Comparison of ENCODE assay signal across 15 cellular contexts in genomic region chr5:58999804-59000595, GRCh38.
DNase-seq lines count a peak whose midpoint lies in the region.
"Had no signal": no experiment of that assay in that cellular context is flagged by ENCODE, and none has a peak within 500 bp of the region (broad histone marks: within the 10 kb centered on the region; RNA-seq: fewer than 3 reads in every experiment).

No MANE protein-coding gene starts in this region.

- H3K27me3 Mint-ChIP-seq in CD4-positive, alpha-beta memory T cell = no peaks in the 10 kb centered on the region
- H3K27me3 Mint-ChIP-seq: naive B cell had no signal

- POLR2A ChIA-PET in CD4-positive, alpha-beta memory T cell (lab: Charles Lee; ENCODE audit: partially characterized antibody) = no interaction called here

- peaks cover 3 to 22% of the 10 kb centered on the region in 2 donors for H3K36me3 Mint-ChIP-seq in CD4-positive, alpha-beta memory T cell

- H2AFZ ChIP-seq in neuron (ENCODE audit: low read depth, low read length) = no peak overlapping the region

- peak overlapping the region; percentile 40; the same call in 1 of the 2 replicates for H3K9ac ChIP-seq in ES-I3 (ENCODE audit: low read depth, low read length)

- intact Hi-C loops in CD4-positive, alpha-beta memory T cell (cut with micrococcal nuclease) = no loop called here

- H3K27ac Mint-ChIP-seq in CD4-positive, alpha-beta memory T cell = peak overlapping the region in 2 of 7 donors; percentile 74 to 77
- H3K27ac Mint-ChIP-seq: naive B cell had no signal

- peak overlapping the region; percentile 59 for H3K4me3 ChIP-seq in neuron (ENCODE audit: low read length)
- no peak overlapping the region for H3K4me3 ChIP-seq in CD4-positive, alpha-beta memory T cell (ENCODE audit: low read length in 2 of 2)
- H3K4me3 ChIP-seq: tibial nerve had no signal

- peaks cover 0 to 1% (median 0%) of the 10 kb centered on the region in 8 donors for H3K9me3 Mint-ChIP-seq in CD4-positive, alpha-beta memory T cell

- no peaks in the 10 kb centered on the region for H3K9me3 ChIP-seq in ES-I3 (ENCODE audit: control insufficient read depth, insufficient read depth, low read length)
- H3K9me3 ChIP-seq in neuron (ENCODE audit: low read length) = no peaks in the 10 kb centered on the region
- H3K9me3 ChIP-seq in CD4-positive, alpha-beta memory T cell (ENCODE audit: control insufficient read depth in 1 of 2, low read length in 2 of 2) = no peaks in the 10 kb centered on the region
- H3K9me3 ChIP-seq: tibial nerve had no signal

- H3K4me1 ChIP-seq in ES-I3 (ENCODE audit: insufficient read depth, low read length) (peaks cover 38% of the 10 kb centered on the region), neuron (ENCODE audit: insufficient read depth, low read length) (peaks cover 39% of the 10 kb centered on the region)
- H3K4me1 ChIP-seq in CD4-positive, alpha-beta memory T cell (ENCODE audit: insufficient read depth, low read length) = peaks cover 13% of the 10 kb centered on the region

- H3K27ac ChIP-seq in CD4-positive, alpha-beta memory T cell (ENCODE audit: low read depth, low read length) = no peak overlapping the region
- H3K27ac ChIP-seq: tibial nerve had no signal

- H3K36me3 ChIP-seq in ES-I3 (ENCODE audit: insufficient read depth, low read length) (no peaks in the 10 kb centered on the region), neuron (ENCODE audit: insufficient read depth, low read length) (no peaks in the 10 kb centered on the region)
- no peaks in the 10 kb centered on the region for H3K36me3 ChIP-seq in CD4-positive, alpha-beta memory T cell (ENCODE audit: insufficient read depth, low read length)
- H3K36me3 ChIP-seq: tibial nerve had no signal

- DNase-seq in NCI-H2227 (lab: John Stamatoyannopoulos, UW; ENCODE audit: unreplicated experiment) (peak; percentile 93), cerebellum (ENCODE audit: low spot score) (peak; percentile 72), T-helper 1 cell (no peak), HK-2 (ENCODE audit: unreplicated experiment) (no peak), GM19240 (ENCODE audit: insufficient read length, low spot score) (no peak)
- DNase-seq in CD4-positive, alpha-beta memory T cell = no peak
- DNase-seq: activated CD4-positive, alpha-beta T cell treated with anti-CD3 and anti-CD28 coated beads, Interleukin-2, amount 50 U/mL, for 4 hours; activated effector memory CD4-positive, alpha-beta T cell treated with anti-CD3 and anti-CD28 coated beads, Interleukin-2, amount 50 U/mL, for 16 hours; kidney; naive B cell; NCI-H1048; NK-92 treated with Interleukin-12 subunit alpha and Interleukin-12 subunit beta, amount 100 ng/mL, for 24 hours had no signal

- CTCF ChIA-PET in CD4-positive, alpha-beta memory T cell (lab: Charles Lee; ENCODE audit: partially characterized antibody) = interaction anchor here (0.9 to 4.2 kb wide), 6 partner anchors 11 to 174 kb away, joined by 3 to 17 read pairs (median 4); no protein-coding TSS in a partner anchor

- H3K4me3 Mint-ChIP-seq in CD4-positive, alpha-beta memory T cell = peak overlapping the region in 2 of 8 donors; percentile 20 to 48
- H3K4me3 Mint-ChIP-seq: naive B cell had no signal

- peaks cover 30 to 68% (median 43%) of the 10 kb centered on the region in 4 donors for H3K4me1 Mint-ChIP-seq in CD4-positive, alpha-beta memory T cell

- H3K27me3 ChIP-seq in neuron (ENCODE audit: insufficient read depth, low read length) = no peaks in the 10 kb centered on the region
- no peaks in the 10 kb centered on the region for H3K27me3 ChIP-seq in CD4-positive, alpha-beta memory T cell (ENCODE audit: insufficient read depth, low read length)
- H3K27me3 ChIP-seq: tibial nerve had no signal

Comparison
In these comparisons a context has a peak if more than half of its experiments do, and no peak if none do; other contexts are left out.
1. DNase-seq: peak in NCI-H2227 (single experiment) and cerebellum (single experiment); none in T-helper 1 cell (0 of 5), HK-2 (single experiment), GM19240 (single experiment) and CD4-positive, alpha-beta memory T cell (0 of 5).